ENCODE assay signal across 1 cellular context in the genomic region with DNA sequence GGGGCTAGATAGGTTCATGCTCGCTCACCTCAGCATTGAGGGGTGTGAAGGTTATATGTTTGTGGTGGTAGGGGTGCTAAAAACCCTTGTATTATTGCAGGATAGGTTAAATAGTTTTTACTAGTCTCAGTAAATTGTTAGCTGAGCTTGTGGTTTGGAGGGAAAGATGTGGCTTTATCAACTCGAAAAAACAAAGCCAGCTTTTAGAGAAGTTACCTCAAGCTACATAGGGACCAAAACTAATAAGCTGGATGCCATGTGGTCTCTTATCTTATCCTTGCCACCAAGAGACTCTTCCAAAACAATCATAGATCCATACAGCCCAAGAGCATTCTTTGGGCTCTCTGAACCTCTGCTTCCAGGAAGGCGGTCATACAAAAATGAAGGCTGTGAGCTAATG.
TF ChIP-seq lines count a peak whose summit lies in the region.

No MANE protein-coding gene starts in this region.

TF ChIP-seq in SK-N-SH, 30 proteins besides CTCF, POLR2A, EP300 and RAD21 (continued from another document):
- TF ChIP-seq GABPA (IDR thresholded peaks at IDR 0.05; ENCODE audit: low read depth): no peak
- TF ChIP-seq FOSL2 (IDR thresholded peaks at IDR 0.05; ENCODE audit: borderline replicate concordance, low read depth): no peak
- no peak for TF ChIP-seq YY1 (IDR thresholded peaks at IDR 0.05; ENCODE audit: low read depth)
- TF ChIP-seq CHD2 (IDR thresholded peaks at IDR 0.05; ENCODE audit: low read length, partially characterized antibody): no peak
- TF ChIP-seq, protein P1, sequence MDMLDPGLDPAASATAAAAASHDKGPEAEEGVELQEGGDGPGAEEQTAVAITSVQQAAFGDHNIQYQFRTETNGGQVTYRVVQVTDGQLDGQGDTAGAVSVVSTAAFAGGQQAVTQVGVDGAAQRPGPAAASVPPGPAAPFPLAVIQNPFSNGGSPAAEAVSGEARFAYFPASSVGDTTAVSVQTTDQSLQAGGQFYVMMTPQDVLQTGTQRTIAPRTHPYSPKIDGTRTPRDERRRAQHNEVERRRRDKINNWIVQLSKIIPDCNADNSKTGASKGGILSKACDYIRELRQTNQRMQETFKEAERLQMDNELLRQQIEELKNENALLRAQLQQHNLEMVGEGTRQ (IDR thresholded peaks at IDR 0.05; ENCODE audit: borderline replicate concordance, low read depth, low read length): no peak
